26 cellular contexts compared by ENCODE assay signal in genomic region chr1:55107989-55108388, GRCh38.
A peak's percentile ranks its signal among the peaks of the same experiment; 100 is the strongest.
DNase-seq lines count a peak whose midpoint lies in the region; ATAC-seq, FAIRE-seq and TF ChIP-seq lines count a peak whose summit lies in the region.
"Had no signal": no experiment of that assay in that cellular context is flagged by ENCODE, and none has a peak within 500 bp of the region (broad histone marks: within the 10 kb centered on the region; RNA-seq: fewer than 3 reads in every experiment).

No MANE protein-coding gene starts in this region.

- no peaks in the 10 kb centered on the region for H3K9me3 ChIP-seq in CD8-positive, alpha-beta T cell (ENCODE audit: low read length)
- H3K9me3 ChIP-seq in K562 (replicated peaks; ENCODE audit: control insufficient read depth, insufficient read depth, low read depth, low read length) (no peaks in the 10 kb centered on the region), testis (no peaks in the 10 kb centered on the region)
- H3K9me3 ChIP-seq: BE2C, HAP-1 had no signal

- no peaks in the 10 kb centered on the region for H3K9me3 Mint-ChIP-seq in activated T-cell treated with anti-CD3 and anti-CD28 coated beads, Interleukin-2, amount 50 U/mL, for 24 hours
- peaks cover 4% of the 10 kb centered on the region for H3K9me3 Mint-ChIP-seq in CD8-positive, alpha-beta T cell
- peaks cover 14% of the 10 kb centered on the region for H3K9me3 Mint-ChIP-seq in nephron progenitor cell

- H3K36me3 Mint-ChIP-seq in activated T-cell treated with anti-CD3 and anti-CD28 coated beads, Interleukin-2, amount 50 U/mL, for 24 hours (ENCODE audit: low read depth) = peaks cover 97% of the 10 kb centered on the region
- H3K36me3 Mint-ChIP-seq in CD8-positive, alpha-beta T cell = peaks cover 90% of the 10 kb centered on the region
- peaks cover 81% of the 10 kb centered on the region for H3K36me3 Mint-ChIP-seq in nephron progenitor cell (ENCODE audit: low read depth)

- peak overlapping the region; percentile 7 for H3K27ac Mint-ChIP-seq in activated T-cell treated with anti-CD3 and anti-CD28 coated beads, Interleukin-2, amount 50 U/mL, for 24 hours
- peak overlapping the region; percentile 13 for H3K27ac Mint-ChIP-seq in CD8-positive, alpha-beta T cell
- peak overlapping the region; percentile 80 for H3K27ac Mint-ChIP-seq in nephron progenitor cell
- H3K27ac Mint-ChIP-seq: HFFc6 had no signal

- H3K4me2 ChIP-seq in K562 (ENCODE audit: insufficient read depth, low read length) = no peak overlapping the region
- H3K4me2 ChIP-seq: KMS-11 had no signal

- no peaks in the 10 kb centered on the region for H3K27me3 Mint-ChIP-seq in activated T-cell treated with anti-CD3 and anti-CD28 coated beads, Interleukin-2, amount 50 U/mL, for 24 hours
- H3K27me3 Mint-ChIP-seq in CD8-positive, alpha-beta T cell (ENCODE audit: low read depth) = no peaks in the 10 kb centered on the region
- no peaks in the 10 kb centered on the region for H3K27me3 Mint-ChIP-seq in nephron progenitor cell (ENCODE audit: low read depth, poor library complexity)

- H3K9ac ChIP-seq in K562 (ENCODE audit: insufficient read depth in 1 of 2, low read depth in 2 of 2, low read length in 2 of 2) = no peak overlapping the region
- H3K9ac ChIP-seq: KMS-11 had no signal

- no peaks in the 10 kb centered on the region for H3K9me1 ChIP-seq in K562 (ENCODE audit: control insufficient read depth, insufficient read depth, low read length)

- peaks cover 58% of the 10 kb centered on the region for H3K36me3 ChIP-seq in CD8-positive, alpha-beta T cell (ENCODE audit: insufficient read depth, low read length)
- H3K36me3 ChIP-seq in K562 (ENCODE audit: control insufficient read depth, insufficient read depth, low read length) (peaks cover 83% of the 10 kb centered on the region), testis (ENCODE audit: low read depth, missing control alignments) (no peaks in the 10 kb centered on the region)

- no peak for TF ChIP-seq CTCF in CD8-positive, alpha-beta T cell (IDR thresholded peaks at IDR 0.05)
- TF ChIP-seq CTCF in K562 (IDR thresholded peaks at IDR 0.05 in 2 of 3, conservative IDR thresholded peaks at IDR 0.05 in 1 of 3; ENCODE audit: insufficient read depth in 2 of 3, low read depth in 1 of 3, low read length in 3 of 3) (no peak), nephron progenitor cell (IDR thresholded peaks at IDR 0.05) (no peak), testis (IDR thresholded peaks at IDR 0.05) (no peak)

- no peaks in the 10 kb centered on the region for H4K20me1 ChIP-seq in K562 (replicated peaks; ENCODE audit: control insufficient read depth, insufficient read depth, low read length)

- TF ChIP-seq POLR2A in K562 (conservative IDR thresholded peaks at IDR 0.05) = no peak
- no peak for TF ChIP-seq POLR2A in testis (IDR thresholded peaks at IDR 0.05)

- no peak overlapping the region for H3K4me3 ChIP-seq in CD8-positive, alpha-beta T cell (ENCODE audit: low read depth, low read length)
- H3K4me3 ChIP-seq in K562 (no peak overlapping the region), testis (no peak overlapping the region)
- H3K4me3 ChIP-seq: HAP-1 had no signal

- no peaks in the 10 kb centered on the region for H3K4me1 ChIP-seq in CD8-positive, alpha-beta T cell (ENCODE audit: insufficient read depth, low read length)
- H3K4me1 ChIP-seq in K562 (replicated peaks in 1 of 2; ENCODE audit: control insufficient read depth in 2 of 2, insufficient read depth in 2 of 2, low read length in 2 of 2) = no peaks in the 10 kb centered on the region
- H3K4me1 ChIP-seq in testis = peaks cover 4% of the 10 kb centered on the region
- H3K4me1 ChIP-seq: BE2C, HAP-1 had no signal

- CTCF ChIA-PET in CD8-positive, alpha-beta T cell (lab: Charles Lee) = no interaction called here
- CTCF ChIA-PET in K562 (lab: Yijun Ruan, JAX; ENCODE audit: low intra/inter-chr PET ratio) = no interaction called here

- H3K4me3 Mint-ChIP-seq in activated T-cell treated with anti-CD3 and anti-CD28 coated beads, Interleukin-2, amount 50 U/mL, for 24 hours = no peak overlapping the region
- no peak overlapping the region for H3K4me3 Mint-ChIP-seq in CD8-positive, alpha-beta T cell
- no peak overlapping the region for H3K4me3 Mint-ChIP-seq in nephron progenitor cell
- H3K4me3 Mint-ChIP-seq: CD14-positive monocyte, HFFc6 had no signal

- BruUV-seq in K562 (replicated peaks; lab: Mats Ljungman, UMichigan) = no TSS peak

- POLR2A ChIA-PET in CD8-positive, alpha-beta T cell (lab: Charles Lee) = no interaction called here
- POLR2A ChIA-PET in K562 (lab: Yijun Ruan, JAX) = no interaction called here

- no peak for FAIRE-seq in K562 (lab: Jason Lieb, UNC)
- FAIRE-seq: GM12892, HTR-8/SVneo had no signal

- H2AFZ ChIP-seq in K562 (ENCODE audit: low read depth, low read length) = no peak overlapping the region

- intact Hi-C loops in CD8-positive, alpha-beta T cell (cut with DNase I, micrococcal nuclease) = no loop called here
- intact Hi-C loops in K562 (cut with micrococcal nuclease) = no loop called here
- intact Hi-C loops in testis (cut with DNase I; ENCODE audit: low total_unique reads) = no loop called here

- no peak for TF ChIP-seq RAD21 in K562 (CRISPR knock-in tag; conservative IDR thresholded peaks at IDR 0.05 in 1 of 2, IDR thresholded peaks at IDR 0.05 in 1 of 2)

- H3K27me3 ChIP-seq in CD8-positive, alpha-beta T cell (ENCODE audit: insufficient read depth, low read length) = no peaks in the 10 kb centered on the region
- H3K27me3 ChIP-seq in K562 (ENCODE audit: control insufficient read depth in 2 of 2, insufficient read depth in 2 of 2, low read length in 2 of 2) (no peaks in the 10 kb centered on the region), testis (no peaks in the 10 kb centered on the region)
- H3K27me3 ChIP-seq: BE2C had no signal

- H3K79me2 ChIP-seq in K562 (ENCODE audit: control insufficient read depth, insufficient read depth, low read length) = no peaks in the 10 kb centered on the region

- DNase-seq in activated T-cell treated with anti-CD3 and anti-CD28 coated beads, Interleukin-2, amount 50 U/mL, for 24 hours = no peak
- DNase-seq in activated T-cell treated with anti-CD3 and anti-CD28 coated beads, Interleukin-2, amount 50 U/mL, for 1 hour = no peak
- no peak for DNase-seq in CD8-positive, alpha-beta T cell
- no peak for DNase-seq in K562 (ENCODE audit: extremely low read depth in 1 of 4, low spot score in 3 of 4)
- no peak for DNase-seq in nephron progenitor cell
- DNase-seq in testis = no peak
- DNase-seq in OCI-M1 (lab: John Stamatoyannopoulos, UW) = no peak
- DNase-seq: 8988T, ACHN, BE2C, Calu3, DMS79 treated with DMSO at 0.1 percent for 48 hours, GOT3, HFFc6, MM.1S, NCI-H2029, NCI-H446, NCI-H524 treated with DMSO at 0.1 percent for 48 hours, NCI-H774, PC-3, Right ventricle myocardium superior had no signal

- H3K27ac ChIP-seq in CD8-positive, alpha-beta T cell (ENCODE audit: low read depth, low read length) = no peak overlapping the region
- H3K27ac ChIP-seq in K562 (ENCODE audit: extremely low read depth, low read depth, low read length) = no peak overlapping the region
- no peak overlapping the region for H3K27ac ChIP-seq in testis
- H3K27ac ChIP-seq: KMS-11 had no signal

- TF ChIP-seq EP300 in K562 (IDR thresholded peaks at IDR 0.05; ENCODE audit: low read length) = no peak

- no peak for ATAC-seq in CD8-positive, alpha-beta T cell
- ATAC-seq in K562 = peak; percentile 20; the same call in 2 of the 3 replicates
- ATAC-seq: PC-3 had no signal

- no peaks in the 10 kb centered on the region for H3K4me1 Mint-ChIP-seq in activated T-cell treated with anti-CD3 and anti-CD28 coated beads, Interleukin-2, amount 50 U/mL, for 24 hours (ENCODE audit: low read depth)
- H3K4me1 Mint-ChIP-seq in CD8-positive, alpha-beta T cell (ENCODE audit: low read depth) = no peaks in the 10 kb centered on the region
- H3K4me1 Mint-ChIP-seq in nephron progenitor cell = no peaks in the 10 kb centered on the region
- H3K4me1 Mint-ChIP-seq: CD14-positive monocyte had no signal

- in situ Hi-C loops in K562 (cut with MboI) = no loop called here

TF ChIP-seq in K562, 482 proteins besides CTCF, POLR2A, EP300 and RAD21 (continues in another document):
- no peak for TF ChIP-seq HDAC8 (tag; IDR thresholded peaks at IDR 0.05)
- no peak for TF ChIP-seq MEF2D (tag; conservative IDR thresholded peaks at IDR 0.05; ENCODE audit: low read depth)
- TF ChIP-seq NCOA6 (IDR thresholded peaks at IDR 0.05) = no peak
- no peak for TF ChIP-seq FOXK1 (CRISPR knock-in tag; IDR thresholded peaks at IDR 0.05; ENCODE audit: borderline replicate concordance)
- TF ChIP-seq, protein P1, sequence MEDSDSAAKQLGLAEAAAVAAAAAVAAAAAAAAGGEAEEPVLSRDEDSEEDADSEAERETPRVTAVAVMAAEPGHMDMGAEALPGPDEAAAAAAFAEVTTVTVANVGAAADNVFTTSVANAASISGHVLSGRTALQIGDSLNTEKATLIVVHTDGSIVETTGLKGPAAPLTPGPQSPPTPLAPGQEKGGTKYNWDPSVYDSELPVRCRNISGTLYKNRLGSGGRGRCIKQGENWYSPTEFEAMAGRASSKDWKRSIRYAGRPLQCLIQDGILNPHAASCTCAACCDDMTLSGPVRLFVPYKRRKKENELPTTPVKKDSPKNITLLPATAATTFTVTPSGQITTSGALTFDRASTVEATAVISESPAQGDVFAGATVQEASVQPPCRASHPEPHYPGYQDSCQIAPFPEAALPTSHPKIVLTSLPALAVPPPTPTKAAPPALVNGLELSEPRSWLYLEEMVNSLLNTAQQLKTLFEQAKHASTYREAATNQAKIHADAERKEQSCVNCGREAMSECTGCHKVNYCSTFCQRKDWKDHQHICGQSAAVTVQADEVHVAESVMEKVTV (CRISPR knock-in tag; IDR thresholded peaks at IDR 0.05) = no peak
- no peak for TF ChIP-seq STAT6 (CRISPR knock-in tag; IDR thresholded peaks at IDR 0.05)
- TF ChIP-seq ZNF717 (CRISPR knock-in tag; IDR thresholded peaks at IDR 0.05) = no peak

Comparison
In these comparisons a context has a peak if more than half of its experiments do, and no peak if none do; other contexts are left out.
1. H3K27ac Mint-ChIP-seq: peak in every context shown above with its lines; median percentile 80 in nephron progenitor cell; 13 in CD8-positive, alpha-beta T cell; 7 in activated T-cell treated with anti-CD3 and anti-CD28 coated beads, Interleukin-2, amount 50 U/mL, for 24 hours.